9 cellular contexts compared by ENCODE assay signal in genomic region chr3:137988152-137988551, GRCh38. TPM values are rescaled to one million over a fixed set of nuclear protein-coding genes. Genes with fewer than 3 reads are reported as not detected.
DNase-seq lines count a peak whose midpoint lies in the region; ATAC-seq and TF ChIP-seq lines count a peak whose summit lies in the region.
"Had no signal": no experiment of that assay in that cellular context is flagged by ENCODE, and none has a peak within 500 bp of the region (broad histone marks: within the 10 kb centered on the region; RNA-seq: fewer than 3 reads in every experiment).

No MANE protein-coding gene starts in this region.

- TF ChIP-seq CTCF in GM10266 (IDR thresholded peaks at IDR 0.05; ENCODE audit: control insufficient read depth, insufficient read depth, low read depth, missing control alignments) = no peak
- no peak for TF ChIP-seq CTCF in MM.1S (IDR thresholded peaks at IDR 0.05; ENCODE audit: low read length)

- peak overlapping the region; percentile 20 for H3K4me2 ChIP-seq in MM.1S (ENCODE audit: low read depth, low read length)
- H3K4me2 ChIP-seq in Karpas-422 (ENCODE audit: low read depth, low read length, poor library complexity, severe bottlenecking) = no peak overlapping the region

- peaks cover 14% of the 10 kb centered on the region for H3F3A ChIP-seq in MM.1S (ENCODE audit: insufficient read depth, low read length)

- H3K36me3 ChIP-seq in MM.1S (replicated peaks; ENCODE audit: insufficient read depth, low read length) (no peaks in the 10 kb centered on the region), Karpas-422 (ENCODE audit: insufficient read depth, low read length) (no peaks in the 10 kb centered on the region)

- H3K27ac ChIP-seq in MM.1S (ENCODE audit: low read length) = peak overlapping the region; percentile 49; the same call in 1 of the 2 replicates
- no peak overlapping the region for H3K27ac ChIP-seq in Karpas-422 (ENCODE audit: low read length)

- H3K27me3 ChIP-seq in MM.1S (replicated peaks; ENCODE audit: insufficient read depth, low read length) (no peaks in the 10 kb centered on the region), Karpas-422 (ENCODE audit: low read length) (no peaks in the 10 kb centered on the region)

- H3K9ac ChIP-seq in MM.1S (ENCODE audit: low read length) = peak overlapping the region; percentile 10; the same call in 1 of the 2 replicates
- no peak overlapping the region for H3K9ac ChIP-seq in Karpas-422 (ENCODE audit: low read length)

- H3K4me1 ChIP-seq in MM.1S (ENCODE audit: low read length) (peaks cover 20% of the 10 kb centered on the region), Karpas-422 (ENCODE audit: low read length) (no peaks in the 10 kb centered on the region)

- ATAC-seq in GM19043 (IDR thresholded peaks at IDR 0.05; ENCODE audit: low read depth, unreplicated experiment) (peak; percentile 79), HG02852 (IDR thresholded peaks at IDR 0.05; ENCODE audit: unreplicated experiment) (peak; percentile 75)

- no peaks in the 10 kb centered on the region for H3K9me2 ChIP-seq in MM.1S (replicated peaks; ENCODE audit: insufficient read depth, low read length)
- no peaks in the 10 kb centered on the region for H3K9me2 ChIP-seq in Karpas-422 (replicated peaks; ENCODE audit: insufficient read depth, low read length)

- H3K79me2 ChIP-seq in MM.1S (ENCODE audit: low read length) (no peaks in the 10 kb centered on the region), Karpas-422 (ENCODE audit: low read length) (no peaks in the 10 kb centered on the region)

- H4K20me1 ChIP-seq in MM.1S (ENCODE audit: insufficient read depth, low read length) = no peaks in the 10 kb centered on the region
- H4K20me1 ChIP-seq in Karpas-422 (ENCODE audit: insufficient read depth, low read depth, low read length) = no peaks in the 10 kb centered on the region

- H3K9me3 ChIP-seq in MM.1S (replicated peaks; ENCODE audit: insufficient read depth, low read length) (no peaks in the 10 kb centered on the region), Karpas-422 (ENCODE audit: low read length) (no peaks in the 10 kb centered on the region)

- H3K4me3 ChIP-seq in MM.1S (ENCODE audit: low read length) (no peak overlapping the region), Karpas-422 (ENCODE audit: low read length) (no peak overlapping the region)

- H2AFZ ChIP-seq in MM.1S (ENCODE audit: low read length) (peak overlapping the region; percentile 54), Karpas-422 (ENCODE audit: low read length) (no peak overlapping the region)

- DNase-seq in GM10266 (ENCODE audit: extremely low spot score) = peak; percentile 53
- peak; percentile 87 for DNase-seq in MM.1S
- no peak for DNase-seq in retina
- no peak for DNase-seq in GOT3 (lab: John Stamatoyannopoulos, UW)
- no peak for DNase-seq in activated naive CD4-positive, alpha-beta T cell (lab: John Stamatoyannopoulos, UW)
- no peak for DNase-seq in Karpas-422
- DNase-seq: activated B cell treated with CpG ODN at 0.5 μM for 24 hours had no signal

RNA-seq across cellular contexts. Expression of gene CLDN18, which starts 21.8 kb away (rescaled TPM):
- not detected in 2 replicates for total RNA-seq in Karpas-422 (2014; rRNA removed; shearing (Covaris generic); ENCODE audit: low replicate concordance)
- total RNA-seq: activated B cell treated with CpG ODN at 0.5 μM for 24 hours had no signal

Comparison
In these comparisons a context has a peak if more than half of its experiments do, and no peak if none do; other contexts are left out.
1. DNase-seq: peak in GM10266 (single experiment) and MM.1S (single experiment); none in retina (single experiment), GOT3 (single experiment), activated naive CD4-positive, alpha-beta T cell (0 of 4) and Karpas-422 (single experiment).